4 cellular contexts compared by ENCODE assay signal in the genomic region with DNA sequence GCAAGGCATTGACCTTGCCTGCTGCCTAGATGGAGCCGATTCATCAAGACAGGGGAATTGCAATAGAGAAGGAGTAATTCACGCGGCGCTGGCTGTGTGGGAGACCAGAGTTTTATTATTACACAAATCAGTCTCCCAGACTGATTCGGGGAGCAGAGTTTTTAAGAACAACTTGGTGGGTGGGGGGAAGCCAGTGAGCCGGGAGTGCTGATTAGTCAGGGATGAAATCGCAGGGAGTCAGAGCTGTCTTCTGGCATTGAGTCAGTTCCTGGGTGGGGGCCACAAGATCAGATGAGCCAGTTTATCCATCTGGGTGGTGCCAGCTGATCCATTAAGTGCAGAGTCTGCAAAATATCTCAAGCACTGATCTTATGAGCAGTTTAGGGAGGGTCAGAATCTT. TPM values are rescaled to one million over a fixed set of nuclear protein-coding genes. Genes with fewer than 3 reads are reported as not detected.
"Had no signal": no experiment of that assay in that cellular context is flagged by ENCODE, and none has a peak within 500 bp of the region (broad histone marks: within the 10 kb centered on the region; RNA-seq: fewer than 3 reads in every experiment).

No MANE protein-coding gene starts in this region.

RNA-seq across cellular contexts. Expression of gene SLC28A3, which starts 49.7 kb away (rescaled TPM):
- total RNA-seq: dermis microvascular lymphatic vessel endothelial cell, osteocyte, pulmonary artery endothelial cell had no signal
- polyA plus RNA-seq: neural cell had no signal
